ENCODE assay signal across 8 cellular contexts in the genomic region with DNA sequence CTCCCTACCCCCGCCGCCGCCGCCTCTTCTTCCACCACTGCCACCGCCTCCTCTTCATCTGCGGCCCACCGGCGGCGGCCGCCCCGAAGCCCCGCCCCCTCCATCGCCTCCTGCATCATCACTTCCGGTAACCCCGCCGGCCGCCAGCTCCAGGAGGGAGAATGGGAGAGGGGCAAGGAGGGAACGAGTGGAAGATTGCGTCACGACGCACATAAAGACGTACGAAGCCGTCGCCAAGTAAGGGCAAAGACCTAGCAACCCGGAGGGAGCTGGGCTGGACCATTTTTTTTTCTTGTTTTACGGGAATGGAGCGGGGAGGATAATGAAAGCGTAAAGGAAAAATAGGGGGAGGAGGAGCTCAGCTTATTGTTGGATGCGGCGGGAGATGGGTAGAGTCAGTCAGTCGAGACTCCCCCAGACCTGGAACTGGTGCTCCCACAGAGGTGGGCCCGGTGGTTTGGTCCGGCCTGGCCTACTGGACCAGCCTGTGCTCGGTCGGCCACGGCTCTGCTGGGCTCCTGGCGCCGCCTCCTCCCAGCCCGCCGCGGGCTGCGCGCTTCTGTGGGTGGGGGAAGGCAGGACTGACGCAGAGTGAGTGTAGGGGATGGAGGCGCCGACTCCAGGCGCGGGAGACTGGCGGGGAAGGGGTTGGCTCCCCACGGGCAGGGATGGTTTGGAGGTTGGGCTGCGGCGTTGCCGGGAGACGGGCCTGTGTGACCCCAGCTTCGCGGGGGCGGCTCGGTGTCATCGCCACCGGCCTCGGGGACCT. TPM values are rescaled to one million over a fixed set of nuclear protein-coding genes. Genes with fewer than 3 reads are reported as not detected.
DNase-seq lines count a peak whose midpoint lies in the region; ATAC-seq, FAIRE-seq and TF ChIP-seq lines count a peak whose summit lies in the region.

A gene with protein sequence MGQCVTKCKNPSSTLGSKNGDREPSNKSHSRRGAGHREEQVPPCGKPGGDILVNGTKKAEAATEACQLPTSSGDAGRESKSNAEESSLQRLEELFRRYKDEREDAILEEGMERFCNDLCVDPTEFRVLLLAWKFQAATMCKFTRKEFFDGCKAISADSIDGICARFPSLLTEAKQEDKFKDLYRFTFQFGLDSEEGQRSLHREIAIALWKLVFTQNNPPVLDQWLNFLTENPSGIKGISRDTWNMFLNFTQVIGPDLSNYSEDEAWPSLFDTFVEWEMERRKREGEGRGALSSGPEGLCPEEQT (minus strand): TSS at position 60 of the 769 bp plus-strand sequence. CDS start 37,820 bp downstream, outside the sequence.
A gene with protein sequence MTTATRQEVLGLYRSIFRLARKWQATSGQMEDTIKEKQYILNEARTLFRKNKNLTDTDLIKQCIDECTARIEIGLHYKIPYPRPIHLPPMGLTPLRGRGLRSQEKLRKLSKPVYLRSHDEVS (plus strand): TSS at position 473 of the 769 bp plus-strand sequence. CDS start 14,785 bp downstream, outside the sequence.

- H3K27me3 ChIP-seq in breast epithelium (no peaks in the 10 kb centered on the region), iPS-20b (ENCODE audit: insufficient read depth, low read length) (no peaks in the 10 kb centered on the region)

- H3K4me3 ChIP-seq in breast epithelium (peak within 1 kb of the TSS; percentile 72 to 87 (median 78)), iPS-20b (ENCODE audit: low read length) (peak within 1 kb of the TSS; percentile 93), skin epidermis (peak within 1 kb of the TSS; percentile 60 to 91 (median 75))

- H3K27ac ChIP-seq in VCaP (peak within 1 kb of the TSS; percentile 87), breast epithelium (peak within 1 kb of the TSS; percentile 98 to 99), iPS-20b (ENCODE audit: low read length) (peak within 1 kb of the TSS; percentile 92), skin epidermis (peak within 1 kb of the TSS; percentile 84 to 100 (median 97))

- peak; percentile 87 for TF ChIP-seq POLR2A in breast epithelium (IDR thresholded peaks at IDR 0.05)

- TF ChIP-seq CTCF in VCaP (conservative IDR thresholded peaks at IDR 0.05) (no peak), breast epithelium (IDR thresholded peaks at IDR 0.05) (peak in 1 of 3 donors; percentile 23)

- H3K36me3 ChIP-seq in breast epithelium: no peaks in the 10 kb centered on the region
- peaks cover 29% of the 10 kb centered on the region for H3K36me3 ChIP-seq in iPS-20b (ENCODE audit: insufficient read depth, low read depth, low read length)

- peak within 1 kb of the TSS; percentile 96 for H3K9ac ChIP-seq in iPS-20b (ENCODE audit: low read depth, low read length)

- H3K4me1 ChIP-seq in breast epithelium: peaks cover 0 to 30% of the 10 kb centered on the region in 2 donors
- H3K4me1 ChIP-seq in iPS-20b (ENCODE audit: insufficient read depth, low read length): peaks cover 13% of the 10 kb centered on the region; the same call in 1 of the 2 replicates

- DNase-seq in NCI-H2196 treated with DMSO at 0.1 percent for 48 hours (lab: John Stamatoyannopoulos, UW; ENCODE audit: unreplicated experiment) (peak; percentile 95), breast epithelium (ENCODE audit: low spot score in 2 of 2) (peak; percentile 92 to 97)

- intact Hi-C loops in breast epithelium (cut with DNase I; ENCODE audit: low total_unique reads): no loop called here

- FAIRE-seq in A204.1 (lab: Jason Lieb, UNC): peak; percentile 88

- ATAC-seq in GM18867 (IDR thresholded peaks at IDR 0.05; ENCODE audit: unreplicated experiment): peak; percentile 74
- peak; percentile 65 for ATAC-seq in HG03103 (IDR thresholded peaks at IDR 0.05; ENCODE audit: low read depth, unreplicated experiment)

- no peaks in the 10 kb centered on the region for H3K9me3 ChIP-seq in breast epithelium
- no peaks in the 10 kb centered on the region for H3K9me3 ChIP-seq in iPS-20b (ENCODE audit: insufficient read depth, low read depth, low read length)

RNA-seq across cellular contexts. Expression of the first gene that starts in this region (rescaled TPM):
- 10 to 100 TPM; 22.7 to 43.8 (median 26.2) TPM for total RNA-seq in breast epithelium

RNA-seq across cellular contexts. Expression of the second gene that starts in this region (rescaled TPM):
- total RNA-seq in breast epithelium: 10 to 100 TPM; 42.6 to 54.6 (median 50.9) TPM

Comparison
In these comparisons a context has a peak if more than half of its experiments do, and no peak if none do; other contexts are left out.
1. Peak in every context shown above with its lines: DNase-seq, ATAC-seq, H3K4me3 ChIP-seq and H3K27ac ChIP-seq.